15 cellular contexts compared by ENCODE assay signal in the genomic region with DNA sequence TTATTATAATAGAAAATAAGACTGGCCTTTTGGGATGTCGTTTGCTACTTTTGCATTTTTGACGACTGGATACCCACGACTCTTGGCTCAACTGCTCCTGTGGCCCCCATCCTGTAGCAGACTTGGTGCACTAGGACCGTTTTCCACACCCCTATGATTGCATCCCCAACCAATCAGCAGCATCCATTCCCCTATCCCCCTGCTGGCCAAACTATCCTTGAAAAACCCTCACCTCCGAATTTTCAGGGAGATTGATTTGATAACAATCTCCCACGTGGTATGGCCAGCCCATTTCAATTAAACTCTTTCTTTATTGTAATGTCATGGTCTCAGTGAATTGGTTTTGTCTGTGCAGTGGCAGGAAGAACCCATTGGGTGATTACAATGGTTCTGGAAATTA. TPM values are rescaled to one million over a fixed set of nuclear protein-coding genes. Genes with fewer than 3 reads are reported as not detected.
DNase-seq lines count a peak whose midpoint lies in the region; ATAC-seq, FAIRE-seq and TF ChIP-seq lines count a peak whose summit lies in the region.
"Had no signal": no experiment of that assay in that cellular context is flagged by ENCODE, and none has a peak within 500 bp of the region (broad histone marks: within the 10 kb centered on the region; RNA-seq: fewer than 3 reads in every experiment).

No MANE protein-coding gene starts in this region.

- H3K79me2 ChIP-seq in DOHH2 (ENCODE audit: control insufficient read depth, low read length) (no peaks in the 10 kb centered on the region), mammary epithelial cell (ENCODE audit: insufficient read depth, low read length) (no peaks in the 10 kb centered on the region), keratinocyte (ENCODE audit: control insufficient read depth, insufficient read depth, low read length) (no peaks in the 10 kb centered on the region)

- ATAC-seq in GM18873 (IDR thresholded peaks at IDR 0.05; ENCODE audit: low FRiP score, unreplicated experiment) (no peak), GM18511 (IDR thresholded peaks at IDR 0.05; ENCODE audit: unreplicated experiment) (no peak)
- ATAC-seq: activated CD8-positive, alpha-beta T cell treated with anti-CD3 and anti-CD28 coated beads for 36 hours; left colon had no signal

- in situ Hi-C loops in mammary epithelial cell (cut with MboI; ENCODE audit: low sequenced_read_pairs in 2 of 2) = loop anchor here (10.0 to 25.0 kb wide), 2 partner anchors 271 to 409 kb away; no protein-coding TSS in a partner anchor

- no peaks in the 10 kb centered on the region for H3F3A ChIP-seq in DOHH2 (ENCODE audit: control insufficient read depth, insufficient read depth)

- WGBS in mammary epithelial cell (ENCODE audit: low coverage, missing lambda C conversion rate) = 53% methylated on average over 6 of the region's 6 CpGs

- TF ChIP-seq POLR2A in H54 (IDR thresholded peaks at IDR 0.05; ENCODE audit: low read depth, low read length) = no peak

- H4K20me1 ChIP-seq in DOHH2 (ENCODE audit: control insufficient read depth, insufficient read depth, low read depth, low read length) = no peaks in the 10 kb centered on the region
- H4K20me1 ChIP-seq in mammary epithelial cell (ENCODE audit: insufficient read depth, low read length) = no peaks in the 10 kb centered on the region
- H4K20me1 ChIP-seq in keratinocyte (ENCODE audit: control insufficient read depth, extremely low read depth, insufficient read depth, low read length) = no peaks in the 10 kb centered on the region

- H3K9me2 ChIP-seq in DOHH2 (replicated peaks; ENCODE audit: control insufficient read depth, low read length) = no peaks in the 10 kb centered on the region

- H3K9me1 ChIP-seq in keratinocyte (ENCODE audit: control insufficient read depth, extremely low read depth, insufficient read depth, low read length) = no peaks in the 10 kb centered on the region

- no peaks in the 10 kb centered on the region for H3K9me3 ChIP-seq in DOHH2 (ENCODE audit: control insufficient read depth, insufficient read depth, low read length)
- H3K9me3 ChIP-seq in mammary epithelial cell (replicated peaks; ENCODE audit: insufficient read depth, low read length) = no peaks in the 10 kb centered on the region
- H3K9me3 ChIP-seq in keratinocyte (ENCODE audit: control insufficient read depth, low read depth, low read length) = no peaks in the 10 kb centered on the region
- H3K9me3 ChIP-seq: transverse colon had no signal

- H2AFZ ChIP-seq in mammary epithelial cell (ENCODE audit: low read depth, low read length) (no peak overlapping the region), keratinocyte (ENCODE audit: control insufficient read depth, low read length) (no peak overlapping the region)

- H3K27ac ChIP-seq in DOHH2 (ENCODE audit: low read depth, low read length) (no peak overlapping the region), mammary epithelial cell (ENCODE audit: insufficient read depth, low read depth, low read length) (no peak overlapping the region), keratinocyte (ENCODE audit: control insufficient read depth, insufficient read depth, low read length) (no peak overlapping the region)
- H3K27ac ChIP-seq: KMS-11, transverse colon had no signal

- CTCF ChIA-PET in mammary epithelial cell (lab: Charles Lee; ENCODE audit: low non-redundant PET) = no interaction called here

- H3K4me1 ChIP-seq in DOHH2 (ENCODE audit: control insufficient read depth, low read length) (no peaks in the 10 kb centered on the region), mammary epithelial cell (ENCODE audit: insufficient read depth, low read length) (peaks cover 3% of the 10 kb centered on the region), keratinocyte (ENCODE audit: control insufficient read depth, extremely low read depth, insufficient read depth, low read length) (peaks cover 3% of the 10 kb centered on the region)

- DNase-seq in HFF-Myc (ENCODE audit: extremely low read depth, low read depth) (no peak), mammary epithelial cell (no peak), keratinocyte (ENCODE audit: low read depth, low spot score) (no peak), H54 (ENCODE audit: insufficient read length, low spot score) (no peak), inferior parietal cortex (ENCODE audit: extremely low spot score) (no peak)
- DNase-seq: activated CD8-positive, alpha-beta T cell treated with anti-CD3 and anti-CD28 coated beads for 36 hours; DMS153; left colon; NCI-H1694; NCI-H510A treated with DMSO at 0.1 percent for 48 hours; transverse colon had no signal

- H3K4me2 ChIP-seq in DOHH2 (ENCODE audit: low read length) (no peak overlapping the region), mammary epithelial cell (ENCODE audit: insufficient read depth, low read depth, low read length) (no peak overlapping the region), keratinocyte (ENCODE audit: control insufficient read depth, extremely low read depth, insufficient read depth, low read depth, low read length) (no peak overlapping the region)
- H3K4me2 ChIP-seq: KMS-11 had no signal

- TF ChIP-seq CTCF in DOHH2 (IDR thresholded peaks at IDR 0.05; ENCODE audit: low read depth, low read length, poor library complexity, severe bottlenecking) = peak; percentile 19
- TF ChIP-seq CTCF in HFF-Myc (IDR thresholded peaks at IDR 0.05; ENCODE audit: low read depth, low read length, missing control alignments) = peak; percentile 4
- TF ChIP-seq CTCF in mammary epithelial cell (conservative IDR thresholded peaks at IDR 0.05 in 1 of 2, IDR thresholded peaks at IDR 0.05 in 1 of 2; ENCODE audit: extremely low read depth in 1 of 2, insufficient read depth in 1 of 2, low read depth in 1 of 2, low read length in 2 of 2) = peak; percentile 10 to 22
- peak in 2 of 3 experiments; percentile 25 to 27 for TF ChIP-seq CTCF in keratinocyte (optimal IDR thresholded peaks at IDR 0.05 in 1 of 3, IDR thresholded peaks at IDR 0.05 in 1 of 3, conservative IDR thresholded peaks at IDR 0.05 in 1 of 3; ENCODE audit: extremely low read depth in 1 of 3, insufficient read depth in 2 of 3, low read length in 3 of 3)

- dilution Hi-C loops in mammary epithelial cell (cut with HindIII; ENCODE audit: low sequenced_read_pairs) (loop anchor here (25.0 kb wide), 1 partner anchor 159 kb away; no protein-coding TSS in a partner anchor), keratinocyte (cut with MboI; ENCODE audit: extremely low pct_ligation_motif_present, low sequenced_read_pairs) (no loop called here)

- intact Hi-C loops in mammary epithelial cell (cut with micrococcal nuclease) = no loop called here

- H3K27me3 ChIP-seq in DOHH2 (ENCODE audit: control insufficient read depth, low read length) (peaks cover 4% of the 10 kb centered on the region; the same call in 1 of the 2 replicates), mammary epithelial cell (ENCODE audit: insufficient read depth, low read length) (no peaks in the 10 kb centered on the region), keratinocyte (ENCODE audit: control insufficient read depth, extremely low read depth, insufficient read depth, low read length) (no peaks in the 10 kb centered on the region)
- H3K27me3 ChIP-seq: transverse colon had no signal

- no peak overlapping the region for H3K4me3 ChIP-seq in DOHH2 (ENCODE audit: low read length)
- H3K4me3 ChIP-seq in HFF-Myc (replicated peaks; ENCODE audit: low read depth, low read length) = no peak overlapping the region
- no peak overlapping the region for H3K4me3 ChIP-seq in mammary epithelial cell (replicated peaks in 1 of 3; ENCODE audit: insufficient read depth in 1 of 3, low read depth in 2 of 3, low read length in 3 of 3)
- H3K4me3 ChIP-seq in keratinocyte (ENCODE audit: control insufficient read depth in 2 of 3, extremely low read depth in 1 of 3, insufficient read depth in 2 of 3, low read depth in 1 of 3, low read length in 3 of 3) = no peak overlapping the region
- H3K4me3 ChIP-seq: transverse colon had no signal

- BruUV-seq in mammary epithelial cell (replicated peaks; lab: Mats Ljungman, UMichigan) = no TSS peak

- no peaks in the 10 kb centered on the region for H3K36me3 ChIP-seq in DOHH2 (ENCODE audit: control insufficient read depth, low read length)
- peaks cover 3% of the 10 kb centered on the region for H3K36me3 ChIP-seq in mammary epithelial cell (ENCODE audit: insufficient read depth, low read length)
- peaks cover 0 to 3% of the 10 kb centered on the region in 2 experiments for H3K36me3 ChIP-seq in keratinocyte (ENCODE audit: control insufficient read depth in 2 of 2, extremely low read depth in 1 of 2, insufficient read depth in 2 of 2, low read length in 2 of 2)
- H3K36me3 ChIP-seq: transverse colon had no signal

- FAIRE-seq in keratinocyte (lab: Jason Lieb, UNC) = no peak
- FAIRE-seq in H54 (lab: Jason Lieb, UNC) = no peak

- H3K9ac ChIP-seq in mammary epithelial cell (ENCODE audit: insufficient read depth, low read length) = no peak overlapping the region
- no peak overlapping the region for H3K9ac ChIP-seq in keratinocyte (ENCODE audit: control insufficient read depth, extremely low read depth, insufficient read depth, low read length)
- H3K9ac ChIP-seq: KMS-11 had no signal

RNA-seq across cellular contexts. Expression of a gene that starts 37.9 kb away (rescaled TPM):
- not detected for total RNA-seq in mammary epithelial cell
- polyA plus RNA-seq in mammary epithelial cell (not detected), keratinocyte (not detected in 3 replicates)
- polyA minus RNA-seq in mammary epithelial cell (not detected), keratinocyte (not detected in 3 replicates)
- polyA plus RNA-seq in keratinocyte (2011; ENCODE audit: low read depth) = not detected
- not detected in 2 replicates for polyA plus RNA-seq in keratinocyte (2011; cell fraction: cytosol; rRNA removed)
- polyA plus RNA-seq in keratinocyte (2011; cell fraction: nucleus; rRNA removed) = not detected in 2 replicates
- not detected in 2 replicates for polyA plus RNA-seq in keratinocyte (2012; ENCODE audit: low replicate concordance)
- not detected for polyA minus RNA-seq in keratinocyte (2011; cell fraction: cytosol; rRNA and poly(A)+ RNA removed)
- not detected in 2 replicates for polyA minus RNA-seq in keratinocyte (2011; cell fraction: nucleus; rRNA and poly(A)+ RNA removed)
- total RNA-seq: activated CD8-positive, alpha-beta T cell treated with anti-CD3 and anti-CD28 coated beads for 36 hours had no signal

RNA-seq across cellular contexts. Expression of a gene that starts 55.8 kb away (rescaled TPM):
- 100 to 1,000 TPM; 110 to 150 TPM for total RNA-seq in mammary epithelial cell
- polyA plus RNA-seq in mammary epithelial cell (107 TPM), keratinocyte (117 to 157 TPM (median 140 TPM) in 3 replicates)
- polyA minus RNA-seq in mammary epithelial cell (125 TPM), keratinocyte (60.4 to 135 TPM (median 94.1 TPM) in 3 replicates)
- 45.0 TPM for polyA plus RNA-seq in keratinocyte (2011; ENCODE audit: low read depth)
- polyA plus RNA-seq in keratinocyte (2011; cell fraction: cytosol; rRNA removed) = 36.7 and 70.7 TPM in 2 replicates
- polyA plus RNA-seq in keratinocyte (2011; cell fraction: nucleus; rRNA removed) = 159 and 180 TPM in 2 replicates
- 30.9 and 98.2 TPM in 2 replicates for polyA plus RNA-seq in keratinocyte (2012; ENCODE audit: low replicate concordance)
- 53.3 TPM for polyA minus RNA-seq in keratinocyte (2011; cell fraction: cytosol; rRNA and poly(A)+ RNA removed)
- 162 and 289 TPM in 2 replicates for polyA minus RNA-seq in keratinocyte (2011; cell fraction: nucleus; rRNA and poly(A)+ RNA removed)
